29 cellular contexts compared by ENCODE assay signal in genomic region chr1:53051676-53052075, GRCh38. TPM values are rescaled to one million over a fixed set of nuclear protein-coding genes. Genes with fewer than 3 reads are reported as not detected.
"Had no signal": no experiment of that assay in that cellular context is flagged by ENCODE, and none has a peak within 500 bp of the region (broad histone marks: within the 10 kb centered on the region; RNA-seq: fewer than 3 reads in every experiment).

No MANE protein-coding gene starts in this region.

- H3K9me3 Mint-ChIP-seq: activated B cell treated with CpG ODN at 0.5 μM for 24 hours; activated naive CD4-positive, alpha-beta T cell treated with anti-CD3 and anti-CD28 coated beads for 36 hours; activated naive CD8-positive, alpha-beta T cell treated with anti-CD3 and anti-CD28 coated beads, Interleukin-2, amount 10 ng/mL, durations not matched to agents 7 days and 5 days; brain; effector memory CD8-positive, alpha-beta T cell; memory B cell; naive thymus-derived CD4-positive, alpha-beta T cell; T-helper 1 cell treated with Interleukin-12 subunit alpha and Interleukin-12 subunit beta and Interleukin-4 antibody, amounts not matched to agents 30 μg/mL and 1 μg/mL, for 36 hours had no signal

- H3K4me1 ChIP-seq: prostate gland had no signal

- DNase-seq: activated B cell treated with CpG ODN at 0.5 μM for 24 hours; activated effector memory CD4-positive, alpha-beta T cell treated with Interleukin-2 at 50 U/mL for 16 hours; activated naive CD4-positive, alpha-beta T cell treated with anti-CD3 and anti-CD28 coated beads for 36 hours; activated naive CD8-positive, alpha-beta T cell treated with anti-CD3 and anti-CD28 coated beads, Interleukin-2, amount 10 ng/mL, durations not matched to agents 7 days and 5 days; activated T-cell treated with anti-CD3 and anti-CD28 coated beads for 4 hours; caudate nucleus; cortex of kidney; effector memory CD8-positive, alpha-beta T cell; foreskin fibroblast; heart left ventricle; midbrain; naive thymus-derived CD4-positive, alpha-beta T cell; ovary; retina; stimulated activated CD4-positive, alpha-beta T cell treated with anti-CD3 and anti-CD28 coated beads, Interleukin-12 subunit alpha, Interleukin-12 subunit beta, amount 100 ng/mL, for 4 hours; stimulated activated CD4-positive, alpha-beta T cell treated with anti-CD3 and anti-CD28 coated beads, Interleukin-4, amount 100 ng/mL, for 1 hour; stimulated activated naive CD8-positive, alpha-beta T cell treated with anti-CD3 and anti-CD28 coated beads, Interleukin-15, Interleukin-2, amounts not matched to agents 100 U/mL and 50 U/mL, for 24 hours; T-helper 9 cell; trophoblast cell had no signal

- H3K4me3 Mint-ChIP-seq: activated B cell treated with CpG ODN at 0.5 μM for 24 hours; activated naive CD4-positive, alpha-beta T cell treated with anti-CD3 and anti-CD28 coated beads for 36 hours; activated naive CD8-positive, alpha-beta T cell treated with anti-CD3 and anti-CD28 coated beads, Interleukin-2, amount 10 ng/mL, durations not matched to agents 7 days and 5 days; brain; effector memory CD8-positive, alpha-beta T cell; memory B cell; naive thymus-derived CD4-positive, alpha-beta T cell; T-helper 1 cell treated with Interleukin-12 subunit alpha and Interleukin-12 subunit beta and Interleukin-4 antibody, amounts not matched to agents 30 μg/mL and 1 μg/mL, for 36 hours had no signal

- ATAC-seq: effector memory CD8-positive, alpha-beta T cell; esophagus mucosa; heart left ventricle; naive thymus-derived CD4-positive, alpha-beta T cell; sciatic nerve; stimulated activated naive CD8-positive, alpha-beta T cell treated with anti-CD3 and anti-CD28 coated beads, Interleukin-15, Interleukin-2, amounts not matched to agents 100 U/mL and 50 U/mL, for 24 hours had no signal

- H3K4me1 Mint-ChIP-seq: activated B cell treated with CpG ODN at 0.5 μM for 24 hours, memory B cell had no signal

- H3K27me3 Mint-ChIP-seq: activated B cell treated with CpG ODN at 0.5 μM for 24 hours; activated naive CD8-positive, alpha-beta T cell treated with anti-CD3 and anti-CD28 coated beads, Interleukin-2, amount 10 ng/mL, durations not matched to agents 7 days and 5 days; brain; effector memory CD8-positive, alpha-beta T cell; memory B cell; naive thymus-derived CD4-positive, alpha-beta T cell had no signal

- H3K27ac Mint-ChIP-seq: activated B cell treated with CpG ODN at 0.5 μM for 24 hours; activated naive CD4-positive, alpha-beta T cell treated with anti-CD3 and anti-CD28 coated beads for 36 hours; activated naive CD8-positive, alpha-beta T cell treated with anti-CD3 and anti-CD28 coated beads, Interleukin-2, amount 10 ng/mL, durations not matched to agents 7 days and 5 days; brain; memory B cell; naive thymus-derived CD4-positive, alpha-beta T cell; T-helper 1 cell treated with Interleukin-12 subunit alpha and Interleukin-12 subunit beta and Interleukin-4 antibody, amounts not matched to agents 30 μg/mL and 1 μg/mL, for 36 hours had no signal

- H3K27ac ChIP-seq: ascending aorta, heart left ventricle, ovary, prostate gland, skin epidermis, thoracic aorta had no signal

- H3K27me3 ChIP-seq: ascending aorta, heart left ventricle, ovary had no signal

RNA-seq across cellular contexts. Expression of gene PODN, which starts 10.3 kb away (rescaled TPM):
- total RNA-seq: activated B cell treated with CpG ODN at 0.5 μM for 24 hours; activated naive CD4-positive, alpha-beta T cell treated with anti-CD3 and anti-CD28 coated beads for 36 hours; kidney epithelial cell had no signal
- polyA plus RNA-seq: naive thymus-derived CD4-positive, alpha-beta T cell had no signal
